ENCODE assay signal across 30 cellular contexts in genomic region chr12:78719721-78720120, GRCh38.
"Had no signal": no experiment of that assay in that cellular context is flagged by ENCODE, and none has a peak within 500 bp of the region (broad histone marks: within the 10 kb centered on the region; RNA-seq: fewer than 3 reads in every experiment).

No MANE protein-coding gene starts in this region.

- H3K4me1 ChIP-seq: adrenal gland, ascending aorta, body of pancreas, breast epithelium, esophagus muscularis mucosa, foreskin keratinocyte, gastroesophageal sphincter, heart right ventricle had no signal

- DNase-seq: activated CD4-positive, alpha-beta memory T cell treated with anti-CD3 and anti-CD28 coated beads for 36 hours; activated CD4-positive, alpha-beta T cell treated with anti-CD3 and anti-CD28 coated beads for 36 hours; activated CD4-positive, alpha-beta T cell treated with anti-CD3 and anti-CD28 coated beads, Interleukin-2, amount 10 ng/mL, durations not matched to agents 24 days and 14 days; activated CD4-positive, CD25-positive, alpha-beta regulatory T cell; activated CD4-positive, CD25-positive, alpha-beta regulatory T cell treated with anti-CD3 and anti-CD28 coated beads, Interleukin-2, amount 50 U/mL, for 72 hours; activated CD8-positive, alpha-beta memory T cell treated with anti-CD3 and anti-CD28 coated beads, Interleukin-2, amount 10 ng/mL, durations not matched to agents 7 days and 5 days; activated CD8-positive, alpha-beta memory T cell treated with anti-CD3 and anti-CD28 coated beads, Interleukin-2, amount 50 U/mL, for 4 hours; activated CD8-positive, alpha-beta T cell treated with anti-CD3 and anti-CD28 coated beads, Interleukin-2, amount 10 ng/mL, durations not matched to agents 7 days and 5 days; activated effector memory CD4-positive, alpha-beta T cell treated with anti-CD3 and anti-CD28 coated beads, Interleukin-2, amount 50 U/mL, for 16 hours; activated naive CD4-positive, alpha-beta T cell treated with anti-CD3 and anti-CD28 coated beads for 36 hours; activated naive CD8-positive, alpha-beta T cell treated with anti-CD3 and anti-CD28 coated beads for 36 hours; activated naive CD8-positive, alpha-beta T cell treated with anti-CD3 and anti-CD28 coated beads, Interleukin-2, amount 50 U/mL, for 24 hours; activated T-cell treated with anti-CD3 and anti-CD28 coated beads, Interleukin-2, amount 50 U/mL, for 1 hour; activated T-cell treated with anti-CD3 and anti-CD28 coated beads, Interleukin-2, amount 50 U/mL, for 48 hours; adrenal gland; body of pancreas; central memory CD4-positive, alpha-beta T cell; dorsolateral prefrontal cortex; effector memory CD4-positive, alpha-beta T cell; endodermal cell; erythroblast; foreskin keratinocyte; heart right ventricle; T-helper 2 cell had no signal

- H3K27me3 ChIP-seq: adrenal gland, ascending aorta, body of pancreas, breast epithelium, cardiac muscle cell, dorsolateral prefrontal cortex, esophagus muscularis mucosa, foreskin keratinocyte, gastroesophageal sphincter, heart right ventricle had no signal

- H3K27ac ChIP-seq: adrenal gland, ascending aorta, body of pancreas, breast epithelium, cardiac muscle cell, coronary artery, dorsolateral prefrontal cortex, esophagus muscularis mucosa, foreskin keratinocyte, gastroesophageal sphincter, heart right ventricle had no signal

- H3K9me3 ChIP-seq: adrenal gland, ascending aorta, body of pancreas, breast epithelium, esophagus muscularis mucosa, gastroesophageal sphincter, heart right ventricle had no signal

- H3K4me3 ChIP-seq: adrenal gland, ascending aorta, body of pancreas, breast epithelium, cardiac muscle cell, coronary artery, dorsolateral prefrontal cortex, esophagus muscularis mucosa, gastroesophageal sphincter, heart right ventricle had no signal

- H3K36me3 ChIP-seq: adrenal gland, ascending aorta, breast epithelium, cardiac muscle cell, esophagus muscularis mucosa, gastroesophageal sphincter, heart right ventricle had no signal
